In genomic region chr20:61635721-61636455, GRCh38 we compare ENCODE assay signal across 22 cellular contexts.
"Had no signal": no experiment of that assay in that cellular context is flagged by ENCODE, and none has a peak within 500 bp of the region (broad histone marks: within the 10 kb centered on the region; RNA-seq: fewer than 3 reads in every experiment).

No MANE protein-coding gene starts in this region.

- H3K27me3 ChIP-seq: hepatocyte, ovary, testis, tibial nerve had no signal

- H3K27ac Mint-ChIP-seq: naive B cell; stimulated activated naive B cell treated with anti-CD40 and anti-IgM and Interleukin-4, amounts not matched to agents 10 μg/mL and 1 μg/mL and 100 μg/mL, for 72 hours had no signal

- H3K36me3 ChIP-seq: ovary, right atrium auricular region, sigmoid colon, tibial nerve had no signal

- H3K4me1 ChIP-seq: right atrium auricular region, sigmoid colon, testis, tibial nerve had no signal

- H3K27me3 Mint-ChIP-seq: stimulated activated naive B cell treated with anti-CD40 and anti-IgM and Interleukin-4, amounts not matched to agents 10 μg/mL and 1 μg/mL and 100 μg/mL, for 72 hours had no signal

- H2AFZ ChIP-seq: hepatocyte had no signal

- ATAC-seq: left colon; left ventricle myocardium superior; stimulated activated naive B cell treated with anti-CD40 and anti-IgM and Interleukin-4, amounts not matched to agents 10 μg/mL and 1 μg/mL and 100 μg/mL, for 72 hours; stimulated activated naive CD8-positive, alpha-beta T cell treated with anti-CD3 and anti-CD28 coated beads, Interleukin-15, amount 100 ng/mL, for 72 hours had no signal

- DNase-seq: cortex of kidney; dorsolateral prefrontal cortex; effector CD8-positive, alpha-beta T cell; foreskin melanocyte; head of caudate nucleus; left colon; left ventricle myocardium superior; mesendoderm; naive B cell; nucleus accumbens; ovary; sigmoid colon; stimulated activated CD4-positive, alpha-beta T cell treated with anti-CD3 and anti-CD28 coated beads, Interleukin-2, amount 100 ng/mL, for 24 hours; stimulated activated CD4-positive, alpha-beta T cell treated with anti-CD3 and anti-CD28 coated beads, Interleukin-4, amount 100 ng/mL, for 4 hours; stimulated activated naive B cell treated with anti-CD40 and anti-IgM and Interleukin-4, amounts not matched to agents 10 μg/mL and 1 μg/mL and 100 μg/mL, for 72 hours; stimulated activated naive CD8-positive, alpha-beta T cell treated with anti-CD3 and anti-CD28 coated beads, Interleukin-15, amount 100 ng/mL, for 72 hours; testis had no signal

- H3K4me1 Mint-ChIP-seq: naive B cell; stimulated activated naive B cell treated with anti-CD40 and anti-IgM and Interleukin-4, amounts not matched to agents 10 μg/mL and 1 μg/mL and 100 μg/mL, for 72 hours; stimulated activated naive CD8-positive, alpha-beta T cell treated with anti-CD3 and anti-CD28 coated beads, Interleukin-15, amount 100 ng/mL, for 72 hours had no signal

- H3K79me2 ChIP-seq: hepatocyte had no signal

- H3K27ac ChIP-seq: hepatocyte, ovary, right atrium auricular region, sigmoid colon, skin epidermis, testis, tibial nerve had no signal

- H3K4me3 Mint-ChIP-seq: naive B cell; stimulated activated naive B cell treated with anti-CD40 and anti-IgM and Interleukin-4, amounts not matched to agents 10 μg/mL and 1 μg/mL and 100 μg/mL, for 72 hours; stimulated activated naive CD8-positive, alpha-beta T cell treated with anti-CD3 and anti-CD28 coated beads, Interleukin-15, amount 100 ng/mL, for 72 hours had no signal

- H3K36me3 Mint-ChIP-seq: naive B cell; stimulated activated naive B cell treated with anti-CD40 and anti-IgM and Interleukin-4, amounts not matched to agents 10 μg/mL and 1 μg/mL and 100 μg/mL, for 72 hours had no signal

- H3K9me3 ChIP-seq: ovary, right atrium auricular region, sigmoid colon, testis, tibial nerve had no signal

- H3K4me3 ChIP-seq: dorsolateral prefrontal cortex, hepatocyte, lung, ovary, right atrium auricular region, sigmoid colon, skin epidermis, testis, tibial nerve had no signal

- H3K4me2 ChIP-seq: hepatocyte had no signal
